Comparison of ENCODE assay signal across 19 cellular contexts in genomic region chr3:8307545-8308110, GRCh38.
DNase-seq lines count a peak whose midpoint lies in the region; ATAC-seq and TF ChIP-seq lines count a peak whose summit lies in the region.
"Had no signal": no experiment of that assay in that cellular context is flagged by ENCODE, and none has a peak within 500 bp of the region (broad histone marks: within the 10 kb centered on the region; RNA-seq: fewer than 3 reads in every experiment).

No MANE protein-coding gene starts in this region.

- TF ChIP-seq CTCF in DND-41 (IDR thresholded peaks at IDR 0.05; ENCODE audit: borderline replicate concordance, extremely low read depth, low read length, poor library complexity, severe bottlenecking) (no peak), tibial artery (IDR thresholded peaks at IDR 0.05) (no peak)

- no peaks in the 10 kb centered on the region for H4K20me1 ChIP-seq in DND-41 (ENCODE audit: insufficient read depth, low read length)

- peaks cover 0 to 3% (median 0%) of the 10 kb centered on the region in 4 donors for H3K4me1 Mint-ChIP-seq in naive thymus-derived CD8-positive, alpha-beta T cell
- H3K4me1 Mint-ChIP-seq: CD8-positive, alpha-beta memory T cell had no signal

- no peak overlapping the region for H3K4me3 Mint-ChIP-seq in naive thymus-derived CD8-positive, alpha-beta T cell
- H3K4me3 Mint-ChIP-seq: CD8-positive, alpha-beta memory T cell had no signal

- H3K4me1 ChIP-seq in DND-41 (ENCODE audit: insufficient read depth, low read length) (peaks cover 21% of the 10 kb centered on the region), tibial artery (no peaks in the 10 kb centered on the region)
- H3K4me1 ChIP-seq: Peyer's patch had no signal

- no peak overlapping the region for H2AFZ ChIP-seq in DND-41 (ENCODE audit: low read depth, low read length)

- POLR2A ChIA-PET in naive thymus-derived CD8-positive, alpha-beta T cell (lab: Charles Lee): no interaction called here

- H3K27ac Mint-ChIP-seq in naive thymus-derived CD8-positive, alpha-beta T cell: no peak overlapping the region

- H3K36me3 ChIP-seq in DND-41 (ENCODE audit: insufficient read depth, low read length) (no peaks in the 10 kb centered on the region), tibial artery (no peaks in the 10 kb centered on the region)
- H3K36me3 ChIP-seq: Peyer's patch had no signal

- H3K36me3 Mint-ChIP-seq in naive thymus-derived CD8-positive, alpha-beta T cell: peaks cover 0 to 4% (median 0%) of the 10 kb centered on the region in 3 donors
- H3K36me3 Mint-ChIP-seq: CD8-positive, alpha-beta memory T cell had no signal

- H3K27ac ChIP-seq in DND-41 (ENCODE audit: low read length): peak overlapping the region; percentile 54; the same call in 1 of the 2 replicates
- H3K27ac ChIP-seq in tibial artery: no peak overlapping the region
- H3K27ac ChIP-seq: Peyer's patch had no signal

- H3K4me2 ChIP-seq in DND-41 (ENCODE audit: insufficient read depth, low read length): no peak overlapping the region

- H3K27me3 ChIP-seq in DND-41 (ENCODE audit: insufficient read depth, low read length, poor library complexity): no peaks in the 10 kb centered on the region
- no peaks in the 10 kb centered on the region for H3K27me3 ChIP-seq in tibial artery
- H3K27me3 ChIP-seq: Peyer's patch had no signal

- H3K9me3 Mint-ChIP-seq in naive thymus-derived CD8-positive, alpha-beta T cell: peaks cover 0 to 11% (median 3%) of the 10 kb centered on the region in 9 donors

- H3K27me3 Mint-ChIP-seq in naive thymus-derived CD8-positive, alpha-beta T cell: peaks cover 0 to 5% (median 0%) of the 10 kb centered on the region in 5 donors

- no peak overlapping the region for H3K9ac ChIP-seq in DND-41 (ENCODE audit: low read depth, low read length)

- no peaks in the 10 kb centered on the region for H3K79me2 ChIP-seq in DND-41 (ENCODE audit: insufficient read depth, low read length)

- no peak overlapping the region for H3K4me3 ChIP-seq in DND-41 (ENCODE audit: low read depth in 1 of 2, low read length in 2 of 2)
- H3K4me3 ChIP-seq in tibial artery: no peak overlapping the region
- H3K4me3 ChIP-seq: Peyer's patch had no signal

- intact Hi-C loops in tibial artery (cut with DNase I; ENCODE audit: low total_unique reads): no loop called here

- H3K9me3 ChIP-seq in DND-41 (ENCODE audit: insufficient read depth, low read length, severe bottlenecking) (peaks cover 11% of the 10 kb centered on the region), tibial artery (peaks cover 0 to 5% (median 4%) of the 10 kb centered on the region in 3 donors)
- H3K9me3 ChIP-seq: Peyer's patch had no signal

- DNase-seq in NCI-H82 (lab: John Stamatoyannopoulos, UW) (peak; percentile 29), NCI-H82 treated with DMSO at 0.1 percent for 48 hours (lab: John Stamatoyannopoulos, UW; ENCODE audit: unreplicated experiment) (no peak), DND-41 (peak; percentile 13), NCI-H774 (lab: John Stamatoyannopoulos, UW) (peak; percentile 26), tibial artery (no peak)
- peak in 4 of 10 donors; percentile 10 to 63 (median 24) for DNase-seq in naive thymus-derived CD8-positive, alpha-beta T cell
- DNase-seq in stimulated activated CD8-positive, alpha-beta memory T cell treated with anti-CD3 and anti-CD28 coated beads, Interleukin-4, amount 100 ng/mL, for 48 hours: no peak
- no peak for DNase-seq in activated effector memory CD4-positive, alpha-beta T cell treated with anti-CD3 and anti-CD28 coated beads, Interleukin-2, amount 50 U/mL, for 16 hours
- DNase-seq: CD8-positive, alpha-beta memory T cell; DMS79; HCEC 1CT; IMR-90; Kasumi-1; NCI-H1436 treated with DMSO at 0.1 percent for 48 hours; NCI-H2171; NCI-H524 treated with DMSO at 0.1 percent for 48 hours; Peyer's patch; SIG-M5; T-helper 2 cell had no signal

- 0 out of 3 replicates have a peak, but pooled peaks have one; percentile 42 for ATAC-seq in DND-41 (ENCODE audit: insufficient read depth, low read depth)
- peak; percentile 62 to 63 for ATAC-seq in naive thymus-derived CD8-positive, alpha-beta T cell

Comparison
In these comparisons a context has a peak if more than half of its experiments do, and no peak if none do; other contexts are left out.
1. DNase-seq: peak in NCI-H82 (single experiment), DND-41 (single experiment) and NCI-H774 (single experiment); none in NCI-H82 treated with DMSO at 0.1 percent for 48 hours (single experiment), tibial artery (0 of 2), stimulated activated CD8-positive, alpha-beta memory T cell treated with anti-CD3 and anti-CD28 coated beads, Interleukin-4, amount 100 ng/mL, for 48 hours (single experiment) and activated effector memory CD4-positive, alpha-beta T cell treated with anti-CD3 and anti-CD28 coated beads, Interleukin-2, amount 50 U/mL, for 16 hours (single experiment).